In the genomic region with DNA sequence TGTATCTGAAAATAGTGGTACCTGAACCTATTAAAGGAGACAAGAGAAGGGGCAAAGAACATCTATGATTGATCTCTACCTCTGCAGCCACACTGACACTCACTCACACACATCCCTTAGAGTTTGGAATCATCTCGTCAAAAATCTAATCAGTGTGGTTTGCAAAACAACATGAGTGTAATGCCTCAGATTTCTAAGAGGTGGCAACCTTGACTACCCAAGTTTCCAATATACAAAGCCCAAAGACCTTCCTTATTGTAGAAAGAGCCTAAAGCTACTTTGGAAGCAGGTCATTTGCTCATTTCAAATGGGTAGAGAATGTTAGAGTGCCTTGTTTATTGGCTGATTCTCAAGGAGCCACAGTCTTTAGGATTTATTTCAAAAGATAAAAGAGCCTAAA, we compare ENCODE assay signal across 32 cellular contexts.
A peak's percentile ranks its signal among the peaks of the same experiment; 100 is the strongest.
DNase-seq lines count a peak whose midpoint lies in the region; ATAC-seq and TF ChIP-seq lines count a peak whose summit lies in the region.
"Had no signal": no experiment of that assay in that cellular context is flagged by ENCODE, and none has a peak within 500 bp of the region (broad histone marks: within the 10 kb centered on the region; RNA-seq: fewer than 3 reads in every experiment).

No MANE protein-coding gene starts in this region.

- H2AK5ac ChIP-seq in H9 (ENCODE audit: insufficient read length, low read length) (no peak overlapping the region), mesendoderm (ENCODE audit: low read length) (no peak overlapping the region)

- H3K9ac ChIP-seq in H9 (ENCODE audit: extremely low read depth, insufficient read length, low read length) (no peak overlapping the region), mesendoderm (ENCODE audit: low read length) (no peak overlapping the region)
- H3K9ac ChIP-seq: KMS-11, SK-N-SH had no signal

- ATAC-seq in GM18907 (IDR thresholded peaks at IDR 0.05; ENCODE audit: unreplicated experiment) (no peak), GM19452 (IDR thresholded peaks at IDR 0.05; ENCODE audit: unreplicated experiment) (no peak)
- ATAC-seq: activated CD8-positive, alpha-beta T cell treated with anti-CD3 and anti-CD28 coated beads, Interleukin-2, amount 10 ng/mL, durations not matched to agents 7 days and 5 days; naive thymus-derived CD4-positive, alpha-beta T cell; right cardiac atrium had no signal

- H2BK20ac ChIP-seq in H9 (ENCODE audit: low read depth, low read length, poor library complexity, severe bottlenecking), result no peak overlapping the region

- H3K9me3 ChIP-seq in A673 (ENCODE audit: low read depth, low read length, poor library complexity, severe bottlenecking), result no peaks in the 10 kb centered on the region
- H3K9me3 ChIP-seq in H9 (ENCODE audit: control insufficient read depth, low read depth, low read length), result no peaks in the 10 kb centered on the region
- H3K9me3 ChIP-seq: ascending aorta, BE2C, left ventricle myocardium inferior, ovary, SK-N-SH, spleen, transverse colon had no signal

- no peak overlapping the region for H2AFZ ChIP-seq in H9 (ENCODE audit: low read length)

- no peak overlapping the region for H3K27ac Mint-ChIP-seq in H9
- H3K27ac Mint-ChIP-seq: activated CD8-positive, alpha-beta T cell treated with anti-CD3 and anti-CD28 coated beads, Interleukin-2, amount 10 ng/mL, durations not matched to agents 7 days and 5 days; activated naive CD8-positive, alpha-beta T cell treated with anti-CD3 and anti-CD28 coated beads, Interleukin-2, amount 10 ng/mL, durations not matched to agents 7 days and 5 days; naive thymus-derived CD4-positive, alpha-beta T cell; T-helper 1 cell treated with Interleukin-12 subunit alpha and Interleukin-12 subunit beta and Interleukin-4 antibody, amounts not matched to agents 30 μg/mL and 1 μg/mL, for 36 hours had no signal

- no peaks in the 10 kb centered on the region for H3K27me3 Mint-ChIP-seq in H9 (ENCODE audit: low read depth)
- H3K27me3 Mint-ChIP-seq: activated naive CD8-positive, alpha-beta T cell treated with anti-CD3 and anti-CD28 coated beads, Interleukin-2, amount 10 ng/mL, durations not matched to agents 7 days and 5 days; naive thymus-derived CD4-positive, alpha-beta T cell had no signal

- DNase-seq in A673 (ENCODE audit: low spot score) (peak; percentile 24), H9 (no peak), cerebellar cortex (ENCODE audit: low spot score) (peak; percentile 3), mesendoderm (peak; percentile 55), HEK293T (ENCODE audit: extremely low spot score) (no peak), mucosa of gallbladder (ENCODE audit: low spot score) (no peak)
- DNase-seq: activated CD4-positive, alpha-beta T cell treated with anti-CD3 and anti-CD28 coated beads for 1 hour; activated CD8-positive, alpha-beta T cell treated with anti-CD3 and anti-CD28 coated beads, Interleukin-2, amount 10 ng/mL, durations not matched to agents 7 days and 5 days; activated effector memory CD4-positive, alpha-beta T cell treated with Interleukin-2 at 50 U/mL for 16 hours; activated naive CD8-positive, alpha-beta T cell treated with anti-CD3 and anti-CD28 coated beads, Interleukin-2, amount 10 ng/mL, durations not matched to agents 7 days and 5 days; activated T-cell treated with anti-CD3 and anti-CD28 coated beads for 4 hours; BE2C; caudate nucleus; dermis blood vessel endothelial cell; glutamatergic neuron; islet precursor cell; left ventricle myocardium inferior; naive thymus-derived CD4-positive, alpha-beta T cell; NCI-H146; NCI-H2171; NCI-H524 treated with DMSO at 0.1 percent for 48 hours; ovary; right cardiac atrium; SK-N-SH; spleen; stimulated activated CD4-positive, alpha-beta T cell treated with anti-CD3 and anti-CD28 coated beads, Interleukin-2, amount 100 ng/mL, for 48 hours; transverse colon had no signal

- H3K4me2 ChIP-seq in H9 (ENCODE audit: insufficient read depth, insufficient read length, low read length), result no peak overlapping the region
- no peak overlapping the region for H3K4me2 ChIP-seq in mesendoderm (ENCODE audit: low read length)
- H3K4me2 ChIP-seq: KMS-11, SK-N-SH had no signal

- intact Hi-C loops in A673 (cut with micrococcal nuclease; ENCODE audit: unreplicated experiment), result no loop called here

- no CpG with 5 or more reads among the region's 1 CpG for WGBS in H9 (ENCODE audit: extremely low coverage, insufficient read length, low lambda C conversion rate)
- no CpG with 5 or more reads among the region's 1 CpG for WGBS in mesendoderm (ENCODE audit: extremely low coverage, insufficient coverage, low lambda C conversion rate)

- H4K8ac ChIP-seq in H9 (replicated peaks; ENCODE audit: insufficient read length, low read depth, low read length) (no peak overlapping the region), mesendoderm (ENCODE audit: low read depth, low read length) (no peak overlapping the region)

- H3K23ac ChIP-seq in H9 (ENCODE audit: insufficient read length, low read depth, low read length) (no peak overlapping the region), mesendoderm (ENCODE audit: low read length) (no peak overlapping the region)

- no peak overlapping the region for H4K91ac ChIP-seq in H9 (ENCODE audit: insufficient read length, low read depth, low read length)

- H3K14ac ChIP-seq in H9 (ENCODE audit: insufficient read depth, low read length), result no peak overlapping the region

- H4K5ac ChIP-seq in H9 (ENCODE audit: insufficient read length, low read depth, low read length), result no peak overlapping the region
- no peak overlapping the region for H4K5ac ChIP-seq in mesendoderm (ENCODE audit: low read length)

- H3K4me1 ChIP-seq in A673 (ENCODE audit: insufficient read depth, low read length, poor library complexity, severe bottlenecking), result no peaks in the 10 kb centered on the region
- no peaks in the 10 kb centered on the region; the same call in 1 of the 2 replicates for H3K4me1 ChIP-seq in H9 (ENCODE audit: insufficient read depth, low read length)
- no peaks in the 10 kb centered on the region for H3K4me1 ChIP-seq in mesendoderm (ENCODE audit: control insufficient read depth, low read depth, low read length)
- H3K4me1 ChIP-seq: ascending aorta, BE2C, left ventricle myocardium inferior, spleen, transverse colon had no signal

- H2BK120ac ChIP-seq in H9 (ENCODE audit: low read depth, low read length, poor library complexity, severe bottlenecking), result no peak overlapping the region
- no peak overlapping the region for H2BK120ac ChIP-seq in mesendoderm (ENCODE audit: low read depth, low read length)

- no peaks in the 10 kb centered on the region for H4K20me1 ChIP-seq in H9 (ENCODE audit: control insufficient read depth, insufficient read depth, insufficient read length)

- H3K18ac ChIP-seq in H9 (ENCODE audit: insufficient read length, low read depth, low read length) (no peak overlapping the region), mesendoderm (ENCODE audit: low read length) (no peak overlapping the region)

- H3K36me3 Mint-ChIP-seq in H9 (ENCODE audit: insufficient read depth in 1 of 3, low read depth in 3 of 3), result no peaks in the 10 kb centered on the region

- 0 out of 2 replicates have a peak, but pooled peaks have one; percentile 29 for TF ChIP-seq CTCF in A673 (conservative IDR thresholded peaks at IDR 0.05; ENCODE audit: low read depth, low read length)
- peak; percentile 42; the same call in 2 of the 3 replicates for TF ChIP-seq CTCF in H9 (conservative IDR thresholded peaks at IDR 0.05)

- H2BK12ac ChIP-seq in H9 (ENCODE audit: insufficient read length, low read depth, low read length), result no peak overlapping the region

- no peak overlapping the region for H3T11ph ChIP-seq in H9 (ENCODE audit: low read length)

- H3K79me1 ChIP-seq in H9 (ENCODE audit: insufficient read depth, low read depth, low read length, poor library complexity, severe bottlenecking) (no peaks in the 10 kb centered on the region), mesendoderm (ENCODE audit: low read length) (no peaks in the 10 kb centered on the region)

- BruUV-seq in A673 (replicated peaks; lab: Mats Ljungman, UMichigan), result no TSS peak

- peaks cover 15 to 21% of the 10 kb centered on the region in 2 experiments for H3K4me1 Mint-ChIP-seq in H9

- H3K4me3 ChIP-seq in A673 (ENCODE audit: low read depth, low read length, poor library complexity, severe bottlenecking), result no peak overlapping the region
- no peak overlapping the region for H3K4me3 ChIP-seq in mesendoderm (ENCODE audit: low read length)
- H3K4me3 ChIP-seq: ascending aorta, left ventricle myocardium inferior, ovary, spleen, transverse colon had no signal

- H3K27me3 ChIP-seq in A673 (replicated peaks; ENCODE audit: insufficient read depth, low read depth, low read length, poor library complexity) (no peaks in the 10 kb centered on the region), H9 (ENCODE audit: insufficient read depth, low read length) (no peaks in the 10 kb centered on the region), mesendoderm (ENCODE audit: insufficient read depth, low read length, poor library complexity) (no peaks in the 10 kb centered on the region)
- H3K27me3 ChIP-seq: ascending aorta, BE2C, ovary, spleen, transverse colon had no signal

- no peaks in the 10 kb centered on the region for H3K23me2 ChIP-seq in H9 (ENCODE audit: insufficient read length, low read depth, low read length, poor library complexity, severe bottlenecking)

- POLR2A ChIA-PET in A673 (lab: Charles Lee; ENCODE audit: low non-redundant PET) (no interaction called here), HEK293T (lab: Yijun Ruan, JAX) (no interaction called here)

- no peak overlapping the region for H3K56ac ChIP-seq in H9 (ENCODE audit: insufficient read length, low read depth, low read length)
- no peak overlapping the region for H3K56ac ChIP-seq in mesendoderm (ENCODE audit: low read length)

- H3K27ac ChIP-seq in A673 (ENCODE audit: low read depth, low read length, poor library complexity, severe bottlenecking) (no peak overlapping the region), H9 (ENCODE audit: insufficient read length, low read depth, low read length) (no peak overlapping the region), mesendoderm (ENCODE audit: low read depth, low read length) (no peak overlapping the region)
- H3K27ac ChIP-seq: ascending aorta, KMS-11, left ventricle myocardium inferior, ovary, spleen, transverse colon had no signal

- H3K36me3 ChIP-seq in A673 (ENCODE audit: insufficient read depth, low read length, poor library complexity, severe bottlenecking) (no peaks in the 10 kb centered on the region), mesendoderm (ENCODE audit: control insufficient read depth, insufficient read depth, low read length) (no peaks in the 10 kb centered on the region)
- H3K36me3 ChIP-seq: ascending aorta, BE2C, left ventricle myocardium inferior, ovary, transverse colon had no signal

- H3K9me3 Mint-ChIP-seq in H9, result peaks cover 0 to 2% of the 10 kb centered on the region in 2 experiments; a peak in 1 of 5 replicates
- H3K9me3 Mint-ChIP-seq: activated naive CD8-positive, alpha-beta T cell treated with anti-CD3 and anti-CD28 coated beads, Interleukin-2, amount 10 ng/mL, durations not matched to agents 7 days and 5 days; T-helper 1 cell treated with Interleukin-12 subunit alpha and Interleukin-12 subunit beta and Interleukin-4 antibody, amounts not matched to agents 30 μg/mL and 1 μg/mL, for 36 hours had no signal

- H2BK5ac ChIP-seq in H9 (ENCODE audit: insufficient read length, low read length) (no peak overlapping the region), mesendoderm (ENCODE audit: low read length) (no peak overlapping the region)

- no peaks in the 10 kb centered on the region for H3K79me2 ChIP-seq in H9 (ENCODE audit: insufficient read depth, low read length)
- no peaks in the 10 kb centered on the region for H3K79me2 ChIP-seq in mesendoderm (ENCODE audit: control insufficient read depth, insufficient read depth, low read length)

- no peak overlapping the region for H3K4ac ChIP-seq in H9 (ENCODE audit: low read depth, low read length)
- no peak overlapping the region for H3K4ac ChIP-seq in mesendoderm (ENCODE audit: low read depth, low read length)

- H3K4me3 Mint-ChIP-seq in H9, result no peak overlapping the region
- H3K4me3 Mint-ChIP-seq: activated CD8-positive, alpha-beta T cell treated with anti-CD3 and anti-CD28 coated beads, Interleukin-2, amount 10 ng/mL, durations not matched to agents 7 days and 5 days; activated naive CD8-positive, alpha-beta T cell treated with anti-CD3 and anti-CD28 coated beads, Interleukin-2, amount 10 ng/mL, durations not matched to agents 7 days and 5 days; naive thymus-derived CD4-positive, alpha-beta T cell; T-helper 1 cell treated with Interleukin-12 subunit alpha and Interleukin-12 subunit beta and Interleukin-4 antibody, amounts not matched to agents 30 μg/mL and 1 μg/mL, for 36 hours had no signal

- H2BK15ac ChIP-seq in H9 (ENCODE audit: low read depth, low read length), result no peak overlapping the region
- no peak overlapping the region for H2BK15ac ChIP-seq in mesendoderm (replicated peaks; ENCODE audit: low read depth)

- CTCF ChIA-PET in A673 (lab: Charles Lee), result no interaction called here
- CTCF ChIA-PET in HEK293T (lab: Yijun Ruan, JAX), result no interaction called here

Comparison
In these comparisons a context has a peak if more than half of its experiments do, and no peak if none do; other contexts are left out.
1. DNase-seq: peak in A673 (single experiment), cerebellar cortex (single experiment) and mesendoderm (single experiment); none in H9 (single experiment), HEK293T (single experiment) and mucosa of gallbladder (single experiment).